Comparison of ENCODE assay signal across 8 cellular contexts in the genomic region with DNA sequence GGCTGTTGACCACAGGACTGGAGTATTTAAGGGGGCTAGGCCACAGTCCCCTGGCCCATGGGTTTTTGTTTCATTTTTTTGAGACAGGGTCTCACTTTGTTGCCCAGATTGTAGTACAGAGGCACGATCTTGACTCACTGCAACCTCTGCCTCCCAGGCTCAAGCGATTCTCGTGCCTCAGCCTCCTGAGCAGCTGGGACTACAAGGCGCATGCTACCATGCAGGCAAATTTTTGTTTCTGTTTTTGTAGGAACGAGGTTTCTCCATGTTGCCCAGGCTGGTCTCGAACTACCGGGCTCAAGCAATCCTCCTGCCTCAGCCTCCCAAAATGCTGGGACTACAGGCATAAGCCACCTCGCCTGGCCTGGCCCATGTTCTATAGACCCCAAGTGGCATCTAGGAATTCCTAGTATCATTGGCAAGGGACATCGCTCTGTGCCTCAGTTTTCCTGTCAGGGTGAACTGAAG. TPM values are rescaled to one million over a fixed set of nuclear protein-coding genes. Genes with fewer than 3 reads are reported as not detected.
DNase-seq lines count a peak whose midpoint lies in the region; ATAC-seq and TF ChIP-seq lines count a peak whose summit lies in the region.
"Had no signal": no experiment of that assay in that cellular context is flagged by ENCODE, and none has a peak within 500 bp of the region (broad histone marks: within the 10 kb centered on the region; RNA-seq: fewer than 3 reads in every experiment).

No MANE protein-coding gene starts in this region.

- intact Hi-C loops in ascending aorta (cut with DNase I) (loop anchor here (5.0 kb wide), 1 partner anchor 160 kb away; the partner anchor contains the start of gene MEF2D), lower lobe of right lung (cut with DNase I) (no loop called here)

- H3K4me1 ChIP-seq in ascending aorta (peaks cover 45 to 72% of the 10 kb centered on the region in 2 donors), lower lobe of right lung (peaks cover 92% of the 10 kb centered on the region)

- no peak for TF ChIP-seq CTCF in ascending aorta (IDR thresholded peaks at IDR 0.05)
- TF ChIP-seq CTCF in lower lobe of right lung (IDR thresholded peaks at IDR 0.05): no peak

- DNase-seq in ascending aorta (ENCODE audit: low spot score in 2 of 2) (no peak), lower lobe of right lung (no peak), substantia nigra (lab: John Stamatoyannopoulos, UW) (no peak), NCI-H146 treated with DMSO at 0.1 percent for 48 hours (lab: John Stamatoyannopoulos, UW; ENCODE audit: unreplicated experiment) (no peak), SHP77 treated with DMSO at 0.1 percent for 48 hours (lab: John Stamatoyannopoulos, UW) (no peak)
- DNase-seq in T-helper 2 cell treated with Interferon-gamma antibody and Interleukin-4, amounts not matched to agents 5 μg/mL and 100 μg/mL, for 36 hours (ENCODE audit: low spot score): no peak
- DNase-seq: NCI-H1092 treated with DMSO at 0.1 percent for 48 hours had no signal

- H3K9me3 Mint-ChIP-seq in IgD-negative memory B cell: no peaks in the 10 kb centered on the region
- no peaks in the 10 kb centered on the region for H3K9me3 Mint-ChIP-seq in T-helper 2 cell treated with Interferon-gamma antibody and Interleukin-4, amounts not matched to agents 5 μg/mL and 100 μg/mL, for 36 hours

- H3K36me3 ChIP-seq in ascending aorta: no peaks in the 10 kb centered on the region
- no peaks in the 10 kb centered on the region for H3K36me3 ChIP-seq in lower lobe of right lung

- H3K4me3 ChIP-seq in ascending aorta (no peak overlapping the region), lower lobe of right lung (no peak overlapping the region)

- ATAC-seq in lower lobe of right lung: no peak

- peaks cover 42 to 65% (median 56%) of the 10 kb centered on the region in 3 donors for H3K4me1 Mint-ChIP-seq in IgD-negative memory B cell
- H3K4me1 Mint-ChIP-seq in T-helper 2 cell treated with Interferon-gamma antibody and Interleukin-4, amounts not matched to agents 5 μg/mL and 100 μg/mL, for 36 hours (ENCODE audit: low read depth): peaks cover 37% of the 10 kb centered on the region

- H3K4me3 Mint-ChIP-seq in IgD-negative memory B cell: peak overlapping the region in 3 of 4 donors; percentile 8 to 83 (median 47)
- no peak overlapping the region for H3K4me3 Mint-ChIP-seq in T-helper 2 cell treated with Interferon-gamma antibody and Interleukin-4, amounts not matched to agents 5 μg/mL and 100 μg/mL, for 36 hours

- no peaks in the 10 kb centered on the region for H3K36me3 Mint-ChIP-seq in IgD-negative memory B cell
- H3K36me3 Mint-ChIP-seq in T-helper 2 cell treated with Interferon-gamma antibody and Interleukin-4, amounts not matched to agents 5 μg/mL and 100 μg/mL, for 36 hours (ENCODE audit: low read depth): no peaks in the 10 kb centered on the region

- peak overlapping the region; percentile 88 to 90 for H3K27ac ChIP-seq in ascending aorta
- H3K27ac ChIP-seq in lower lobe of right lung: peak overlapping the region; percentile 76
- peak overlapping the region; percentile 93 for H3K27ac ChIP-seq in substantia nigra (ENCODE audit: low read depth, low read length, poor library complexity, severe bottlenecking)

- no peaks in the 10 kb centered on the region for H3K9me3 ChIP-seq in ascending aorta
- H3K9me3 ChIP-seq in lower lobe of right lung: no peaks in the 10 kb centered on the region

- H3K27me3 ChIP-seq in ascending aorta: no peaks in the 10 kb centered on the region
- no peaks in the 10 kb centered on the region for H3K27me3 ChIP-seq in lower lobe of right lung (ENCODE audit: low read depth)

- H3K27me3 Mint-ChIP-seq in IgD-negative memory B cell: peaks cover under 1% of the 10 kb centered on the region
- H3K27me3 Mint-ChIP-seq in T-helper 2 cell treated with Interferon-gamma antibody and Interleukin-4, amounts not matched to agents 5 μg/mL and 100 μg/mL, for 36 hours (ENCODE audit: low read depth): peaks cover 10% of the 10 kb centered on the region

- peak overlapping the region in 1 of 3 donors; percentile 61 for H3K27ac Mint-ChIP-seq in IgD-negative memory B cell
- no peak overlapping the region for H3K27ac Mint-ChIP-seq in T-helper 2 cell treated with Interferon-gamma antibody and Interleukin-4, amounts not matched to agents 5 μg/mL and 100 μg/mL, for 36 hours

RNA-seq across cellular contexts. Expression of gene NES, which starts 14.6 kb away (rescaled TPM):
- polyA plus RNA-seq in IgD-negative memory B cell: not detected
- 74.1 TPM for total RNA-seq in ascending aorta
- total RNA-seq in lower lobe of right lung: 39.8 TPM

RNA-seq across cellular contexts. Expression of gene BCAN, which starts 20.7 kb away (rescaled TPM):
- not detected for polyA plus RNA-seq in IgD-negative memory B cell
- total RNA-seq in ascending aorta: not detected
- total RNA-seq in lower lobe of right lung: not detected

RNA-seq across cellular contexts. Expression of gene CRABP2, which starts 42.8 kb away (rescaled TPM):
- polyA plus RNA-seq in IgD-negative memory B cell: 0.31 TPM
- not detected for total RNA-seq in ascending aorta
- total RNA-seq in lower lobe of right lung: 2.1 TPM

RNA-seq across cellular contexts. Expression of gene HAPLN2, which starts 43.4 kb away (rescaled TPM):
- polyA plus RNA-seq in IgD-negative memory B cell: not detected
- total RNA-seq in ascending aorta (1.4 TPM), lower lobe of right lung (0.21 TPM)
